In genomic region chr1:47867447-47868347, GRCh38 we compare ENCODE assay signal across 1 cellular context.
TF ChIP-seq lines count a peak whose summit lies in the region.

No MANE protein-coding gene starts in this region.

TF ChIP-seq in HepG2, 621 proteins besides CTCF, POLR2A, EP300 and RAD21 (continued from another document and continues in another):
- TF ChIP-seq, protein P1, sequence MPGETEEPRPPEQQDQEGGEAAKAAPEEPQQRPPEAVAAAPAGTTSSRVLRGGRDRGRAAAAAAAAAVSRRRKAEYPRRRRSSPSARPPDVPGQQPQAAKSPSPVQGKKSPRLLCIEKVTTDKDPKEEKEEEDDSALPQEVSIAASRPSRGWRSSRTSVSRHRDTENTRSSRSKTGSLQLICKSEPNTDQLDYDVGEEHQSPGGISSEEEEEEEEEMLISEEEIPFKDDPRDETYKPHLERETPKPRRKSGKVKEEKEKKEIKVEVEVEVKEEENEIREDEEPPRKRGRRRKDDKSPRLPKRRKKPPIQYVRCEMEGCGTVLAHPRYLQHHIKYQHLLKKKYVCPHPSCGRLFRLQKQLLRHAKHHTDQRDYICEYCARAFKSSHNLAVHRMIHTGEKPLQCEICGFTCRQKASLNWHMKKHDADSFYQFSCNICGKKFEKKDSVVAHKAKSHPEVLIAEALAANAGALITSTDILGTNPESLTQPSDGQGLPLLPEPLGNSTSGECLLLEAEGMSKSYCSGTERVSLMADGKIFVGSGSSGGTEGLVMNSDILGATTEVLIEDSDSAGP (CRISPR knock-in tag; IDR thresholded peaks at IDR 0.05; ENCODE audit: borderline replicate concordance): no peak
- TF ChIP-seq, protein P2, sequence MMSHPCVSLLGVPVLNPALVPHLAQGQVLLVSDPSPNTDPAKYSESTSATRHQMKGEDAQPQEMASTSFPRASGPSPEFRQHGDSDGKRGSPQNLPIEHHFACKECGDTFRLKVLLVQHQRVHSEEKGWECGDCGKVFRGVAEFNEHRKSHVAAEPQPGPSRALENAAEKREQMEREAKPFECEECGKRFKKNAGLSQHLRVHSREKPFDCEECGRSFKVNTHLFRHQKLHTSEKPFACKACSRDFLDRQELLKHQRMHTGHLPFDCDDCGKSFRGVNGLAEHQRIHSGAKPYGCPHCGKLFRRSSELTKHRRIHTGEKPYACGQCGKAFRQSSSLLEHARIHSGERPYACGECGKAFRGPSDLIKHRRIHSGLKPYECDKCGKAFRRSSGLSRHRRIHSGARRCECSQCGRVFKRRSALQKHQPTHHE (CRISPR knock-in tag; IDR thresholded peaks at IDR 0.05; ENCODE audit: borderline replicate concordance): no peak
- TF ChIP-seq BRF2 (CRISPR knock-in tag; IDR thresholded peaks at IDR 0.05) (no peak), PRDM15 (CRISPR knock-in tag; IDR thresholded peaks at IDR 0.05) (no peak), SPEN (CRISPR knock-in tag; IDR thresholded peaks at IDR 0.05; ENCODE audit: low read depth) (no peak), LCORL (IDR thresholded peaks at IDR 0.05) (peak; percentile 81; the same call in 1 of the 2 replicates), LCORL (CRISPR knock-in tag; IDR thresholded peaks at IDR 0.05) (peak; percentile 71), THYN1 (CRISPR knock-in tag; IDR thresholded peaks at IDR 0.05; ENCODE audit: borderline replicate concordance, low read depth) (no peak), HNRNPL (IDR thresholded peaks at IDR 0.05; ENCODE audit: low read depth, low read length) (no peak), ZNF124 (CRISPR knock-in tag; IDR thresholded peaks at IDR 0.05) (no peak), HMGA1 (CRISPR knock-in tag; conservative IDR thresholded peaks at IDR 0.05) (no peak), DRAP1 (CRISPR knock-in tag; IDR thresholded peaks at IDR 0.05) (no peak; the same call in 1 of the 2 replicates), SAFB2 (CRISPR knock-in tag; IDR thresholded peaks at IDR 0.05; ENCODE audit: borderline replicate concordance, low read depth) (no peak), YEATS4 (CRISPR knock-in tag; IDR thresholded peaks at IDR 0.05; ENCODE audit: borderline replicate concordance) (no peak; the same call in 1 of the 2 replicates), ZZZ3 (CRISPR knock-in tag; IDR thresholded peaks at IDR 0.05; ENCODE audit: borderline replicate concordance) (no peak), ARID5B (CRISPR knock-in tag; IDR thresholded peaks at IDR 0.05) (peak; percentile 71), PBX3 (CRISPR knock-in tag; IDR thresholded peaks at IDR 0.05; ENCODE audit: borderline replicate concordance) (no peak), DPF2 (CRISPR knock-in tag; IDR thresholded peaks at IDR 0.05; ENCODE audit: borderline replicate concordance, low read depth) (no peak), FOSL1 (CRISPR knock-in tag; IDR thresholded peaks at IDR 0.05; ENCODE audit: borderline replicate concordance) (peak; percentile 54; the same call in 1 of the 2 replicates), GATAD2A (CRISPR knock-in tag; IDR thresholded peaks at IDR 0.05) (peak; percentile 75), ZMYM3 (CRISPR knock-in tag; IDR thresholded peaks at IDR 0.05) (no peak), ZBTB49 (CRISPR knock-in tag; IDR thresholded peaks at IDR 0.05; ENCODE audit: borderline replicate concordance) (no peak), MAF1 (CRISPR knock-in tag; IDR thresholded peaks at IDR 0.05; ENCODE audit: borderline replicate concordance) (no peak), ZNF672 (CRISPR knock-in tag; IDR thresholded peaks at IDR 0.05) (no peak), ATF5 (CRISPR knock-in tag; IDR thresholded peaks at IDR 0.05; ENCODE audit: low read depth) (no peak)
- TF ChIP-seq, protein P3, sequence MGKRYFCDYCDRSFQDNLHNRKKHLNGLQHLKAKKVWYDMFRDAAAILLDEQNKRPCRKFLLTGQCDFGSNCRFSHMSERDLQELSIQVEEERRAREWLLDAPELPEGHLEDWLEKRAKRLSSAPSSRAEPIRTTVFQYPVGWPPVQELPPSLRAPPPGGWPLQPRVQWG (CRISPR knock-in tag; IDR thresholded peaks at IDR 0.05; ENCODE audit: borderline replicate concordance, low read depth): no peak
- TF ChIP-seq, protein P4, sequence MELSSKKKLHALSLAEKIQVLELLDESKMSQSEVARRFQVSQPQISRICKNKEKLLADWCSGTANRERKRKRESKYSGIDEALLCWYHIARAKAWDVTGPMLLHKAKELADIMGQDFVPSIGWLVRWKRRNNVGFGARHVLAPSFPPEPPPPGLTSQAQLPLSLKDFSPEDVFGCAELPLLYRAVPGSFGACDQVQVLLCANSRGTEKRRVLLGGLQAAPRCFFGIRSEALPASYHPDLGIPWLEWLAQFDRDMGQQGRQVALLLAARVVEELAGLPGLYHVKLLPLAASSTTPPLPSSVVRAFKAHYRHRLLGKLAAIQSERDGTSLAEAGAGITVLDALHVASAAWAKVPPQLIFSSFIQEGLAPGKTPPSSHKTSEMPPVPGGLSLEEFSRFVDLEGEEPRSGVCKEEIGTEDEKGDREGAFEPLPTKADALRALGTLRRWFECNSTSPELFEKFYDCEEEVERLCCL (CRISPR knock-in tag; IDR thresholded peaks at IDR 0.05; ENCODE audit: borderline replicate concordance): no peak
- TF ChIP-seq, protein P5, sequence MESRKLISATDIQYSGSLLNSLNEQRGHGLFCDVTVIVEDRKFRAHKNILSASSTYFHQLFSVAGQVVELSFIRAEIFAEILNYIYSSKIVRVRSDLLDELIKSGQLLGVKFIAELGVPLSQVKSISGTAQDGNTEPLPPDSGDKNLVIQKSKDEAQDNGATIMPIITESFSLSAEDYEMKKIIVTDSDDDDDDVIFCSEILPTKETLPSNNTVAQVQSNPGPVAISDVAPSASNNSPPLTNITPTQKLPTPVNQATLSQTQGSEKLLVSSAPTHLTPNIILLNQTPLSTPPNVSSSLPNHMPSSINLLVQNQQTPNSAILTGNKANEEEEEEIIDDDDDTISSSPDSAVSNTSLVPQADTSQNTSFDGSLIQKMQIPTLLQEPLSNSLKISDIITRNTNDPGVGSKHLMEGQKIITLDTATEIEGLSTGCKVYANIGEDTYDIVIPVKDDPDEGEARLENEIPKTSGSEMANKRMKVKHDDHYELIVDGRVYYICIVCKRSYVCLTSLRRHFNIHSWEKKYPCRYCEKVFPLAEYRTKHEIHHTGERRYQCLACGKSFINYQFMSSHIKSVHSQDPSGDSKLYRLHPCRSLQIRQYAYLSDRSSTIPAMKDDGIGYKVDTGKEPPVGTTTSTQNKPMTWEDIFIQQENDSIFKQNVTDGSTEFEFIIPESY (CRISPR knock-in tag; IDR thresholded peaks at IDR 0.05): no peak
- TF ChIP-seq, protein P6, sequence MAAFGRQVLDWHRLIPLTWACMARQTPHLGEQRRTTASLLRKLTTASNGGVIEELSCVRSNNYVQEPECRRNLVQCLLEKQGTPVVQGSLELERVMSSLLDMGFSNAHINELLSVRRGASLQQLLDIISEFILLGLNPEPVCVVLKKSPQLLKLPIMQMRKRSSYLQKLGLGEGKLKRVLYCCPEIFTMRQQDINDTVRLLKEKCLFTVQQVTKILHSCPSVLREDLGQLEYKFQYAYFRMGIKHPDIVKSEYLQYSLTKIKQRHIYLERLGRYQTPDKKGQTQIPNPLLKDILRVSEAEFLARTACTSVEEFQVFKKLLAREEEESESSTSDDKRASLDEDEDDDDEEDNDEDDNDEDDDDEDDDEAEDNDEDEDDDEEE (CRISPR knock-in tag; IDR thresholded peaks at IDR 0.05): no peak
- TF ChIP-seq, protein P7, sequence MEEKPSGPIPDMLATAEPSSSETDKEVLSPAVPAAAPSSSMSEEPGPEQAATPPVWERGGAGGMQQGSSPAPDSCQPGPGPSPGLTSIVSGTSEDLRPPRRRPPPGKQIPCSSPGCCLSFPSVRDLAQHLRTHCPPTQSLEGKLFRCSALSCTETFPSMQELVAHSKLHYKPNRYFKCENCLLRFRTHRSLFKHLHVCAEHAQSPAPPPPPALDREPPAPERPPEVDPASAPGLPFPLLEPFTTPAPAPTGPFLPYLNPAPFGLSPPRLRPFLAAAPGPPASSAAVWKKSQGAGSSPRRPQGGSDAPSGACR (CRISPR knock-in tag; IDR thresholded peaks at IDR 0.05): peak; percentile 72; the same call in 1 of the 2 replicates
